Comparison of ENCODE assay signal across 1 cellular context in genomic region chr16:48047273-48047672, GRCh38.
TF ChIP-seq lines count a peak whose summit lies in the region.

No MANE protein-coding gene starts in this region.

TF ChIP-seq in WTC11, 78 proteins besides CTCF, POLR2A, EP300 and RAD21 (continued from another document):
- TF ChIP-seq ZNF512 (CRISPR knock-in tag; IDR thresholded peaks at IDR 0.05; ENCODE audit: borderline replicate concordance), result peak; percentile 50; the same call in 1 of the 2 replicates
- no peak for TF ChIP-seq SP1 (CRISPR knock-in tag; conservative IDR thresholded peaks at IDR 0.05)
- TF ChIP-seq ZNF263 (CRISPR knock-in tag; IDR thresholded peaks at IDR 0.05; ENCODE audit: low read depth), result peak; percentile 56; the same call in 1 of the 2 replicates
- no peak for TF ChIP-seq USF1 (CRISPR knock-in tag; IDR thresholded peaks at IDR 0.05)
- no peak for TF ChIP-seq ZNF532 (CRISPR knock-in tag; IDR thresholded peaks at IDR 0.05; ENCODE audit: borderline replicate concordance)
- no peak for TF ChIP-seq ZBTB43 (CRISPR knock-in tag; IDR thresholded peaks at IDR 0.05)
- no peak for TF ChIP-seq ZNF423 (CRISPR knock-in tag; IDR thresholded peaks at IDR 0.05)
- TF ChIP-seq ATF6 (CRISPR knock-in tag; IDR thresholded peaks at IDR 0.05), result no peak
- TF ChIP-seq KAT7 (CRISPR knock-in tag; IDR thresholded peaks at IDR 0.05; ENCODE audit: borderline replicate concordance), result no peak
- TF ChIP-seq ZNF138 (CRISPR knock-in tag; conservative IDR thresholded peaks at IDR 0.05), result no peak
